8 cellular contexts compared by ENCODE assay signal in genomic region chr3:172522871-172523818, GRCh38.
DNase-seq lines count a peak whose midpoint lies in the region; ATAC-seq, FAIRE-seq and TF ChIP-seq lines count a peak whose summit lies in the region.

TSS of gene TNFSF10 (minus strand) at chr3:172523430. CDS start at chr3:172523384, 46 bp downstream.

- H3K9me3 ChIP-seq in parathyroid adenoma (ENCODE audit: control insufficient read depth, low read length) = no peaks in the 10 kb centered on the region

- H3K9ac ChIP-seq in parathyroid adenoma = peak within 1 kb of the TSS; percentile 38

- H3K4me1 ChIP-seq in parathyroid adenoma = peaks cover 18% of the 10 kb centered on the region

- peak within 1 kb of the TSS; percentile 88 for H3K4me2 ChIP-seq in parathyroid adenoma (ENCODE audit: low read length)

- H3K36me3 ChIP-seq in parathyroid adenoma (ENCODE audit: control insufficient read depth, insufficient read depth, low read length) = no peaks in the 10 kb centered on the region

- ATAC-seq in GM18909 (IDR thresholded peaks at IDR 0.05; ENCODE audit: poor library complexity, unreplicated experiment) (peak; percentile 90), HG03039 (IDR thresholded peaks at IDR 0.05; ENCODE audit: unreplicated experiment) (peak; percentile 81)

- H2AFZ ChIP-seq in parathyroid adenoma = peak within 1 kb of the TSS; percentile 72

- H3K4me3 ChIP-seq in fibroblast of mammary gland (ENCODE audit: control insufficient read depth, low read depth, low read length) (peak within 1 kb of the TSS; percentile 14), parathyroid adenoma (ENCODE audit: low read depth, low read length) (peak within 1 kb of the TSS; percentile 99)

- no peaks in the 10 kb centered on the region for H3K27me3 ChIP-seq in parathyroid adenoma (ENCODE audit: control insufficient read depth, insufficient read depth, low read length)

- FAIRE-seq in D721Med (lab: Jason Lieb, UNC) = no peak

- H3K79me2 ChIP-seq in parathyroid adenoma = peaks cover 25% of the 10 kb centered on the region

- no peak for TF ChIP-seq CTCF in fibroblast of mammary gland (conservative IDR thresholded peaks at IDR 0.05; ENCODE audit: control insufficient read depth, insufficient read depth, low read depth, low read length)
- no peak for TF ChIP-seq CTCF in parathyroid adenoma (IDR thresholded peaks at IDR 0.05)
- no peak for TF ChIP-seq CTCF in D721Med (IDR thresholded peaks at IDR 0.05; ENCODE audit: insufficient read depth, missing control alignments)

- DNase-seq in NOMO-1 treated with dmso at 0.1 percent for 144 hours (lab: John Stamatoyannopoulos, UW; ENCODE audit: unreplicated experiment) (peak; percentile 97), activated T-cell treated with anti-CD3 and anti-CD28 coated beads for 4 hours (peak; percentile 33), fibroblast of mammary gland (ENCODE audit: low read depth) (peak; percentile 34), ecto neural progenitor cell (ENCODE audit: low spot score) (no peak), D721Med (ENCODE audit: insufficient read length, low spot score) (no peak)

- H3K27ac ChIP-seq in parathyroid adenoma = peak within 1 kb of the TSS; percentile 97

Comparison
In these comparisons a context has a peak if more than half of its experiments do, and no peak if none do; other contexts are left out.
1. DNase-seq: peak in NOMO-1 treated with dmso at 0.1 percent for 144 hours (single experiment), activated T-cell treated with anti-CD3 and anti-CD28 coated beads for 4 hours (single experiment) and fibroblast of mammary gland (single experiment); none in ecto neural progenitor cell (single experiment) and D721Med (single experiment).